Comparison of ENCODE assay signal across 1 cellular context in genomic region chr16:777826-778225, GRCh38.
TF ChIP-seq lines count a peak whose summit lies in the region.

No MANE protein-coding gene starts in this region.

TF ChIP-seq in HCT116, 20 proteins besides CTCF, POLR2A, EP300 and RAD21 (continued from another document):
- no peak for TF ChIP-seq REST (IDR thresholded peaks at IDR 0.05; ENCODE audit: low read depth)
- no peak for TF ChIP-seq YY1 (IDR thresholded peaks at IDR 0.05; ENCODE audit: extremely low read depth, insufficient replicate concordance, low read depth, low read length)
- no peak for TF ChIP-seq MAX (IDR thresholded peaks at IDR 0.05)
- no peak for TF ChIP-seq SRF (IDR thresholded peaks at IDR 0.05; ENCODE audit: low read depth)
